1 cellular context compared by ENCODE assay signal in genomic region chr7:152162287-152162686, GRCh38.
TF ChIP-seq lines count a peak whose summit lies in the region.

No MANE protein-coding gene starts in this region.

TF ChIP-seq in WTC11, 78 proteins besides CTCF, POLR2A, EP300 and RAD21 (continued from another document):
- no peak for TF ChIP-seq SP1 (CRISPR knock-in tag; conservative IDR thresholded peaks at IDR 0.05)
- TF ChIP-seq OVOL2 (CRISPR knock-in tag; IDR thresholded peaks at IDR 0.05; ENCODE audit: borderline replicate concordance) = no peak
- TF ChIP-seq USF1 (CRISPR knock-in tag; IDR thresholded peaks at IDR 0.05) = no peak
- TF ChIP-seq NFATC4 (CRISPR knock-in tag; IDR thresholded peaks at IDR 0.05) = no peak
- no peak for TF ChIP-seq ZNF138 (CRISPR knock-in tag; conservative IDR thresholded peaks at IDR 0.05)
- TF ChIP-seq KAT7 (CRISPR knock-in tag; IDR thresholded peaks at IDR 0.05; ENCODE audit: borderline replicate concordance) = no peak
- TF ChIP-seq JUN (CRISPR knock-in tag; IDR thresholded peaks at IDR 0.05) = no peak
- TF ChIP-seq PRRX2 (CRISPR knock-in tag; IDR thresholded peaks at IDR 0.05) = no peak
- TF ChIP-seq AR (CRISPR knock-in tag; IDR thresholded peaks at IDR 0.05) = no peak
- no peak for TF ChIP-seq ZNF396 (CRISPR knock-in tag; IDR thresholded peaks at IDR 0.05; ENCODE audit: borderline replicate concordance)
- TF ChIP-seq SMAD4 (CRISPR knock-in tag; IDR thresholded peaks at IDR 0.05) = no peak
- TF ChIP-seq FOXP1 (CRISPR knock-in tag; IDR thresholded peaks at IDR 0.05; ENCODE audit: borderline replicate concordance) = no peak
- TF ChIP-seq ATF3 (CRISPR knock-in tag; conservative IDR thresholded peaks at IDR 0.05) = no peak
